8 cellular contexts compared by ENCODE assay signal in the genomic region with DNA sequence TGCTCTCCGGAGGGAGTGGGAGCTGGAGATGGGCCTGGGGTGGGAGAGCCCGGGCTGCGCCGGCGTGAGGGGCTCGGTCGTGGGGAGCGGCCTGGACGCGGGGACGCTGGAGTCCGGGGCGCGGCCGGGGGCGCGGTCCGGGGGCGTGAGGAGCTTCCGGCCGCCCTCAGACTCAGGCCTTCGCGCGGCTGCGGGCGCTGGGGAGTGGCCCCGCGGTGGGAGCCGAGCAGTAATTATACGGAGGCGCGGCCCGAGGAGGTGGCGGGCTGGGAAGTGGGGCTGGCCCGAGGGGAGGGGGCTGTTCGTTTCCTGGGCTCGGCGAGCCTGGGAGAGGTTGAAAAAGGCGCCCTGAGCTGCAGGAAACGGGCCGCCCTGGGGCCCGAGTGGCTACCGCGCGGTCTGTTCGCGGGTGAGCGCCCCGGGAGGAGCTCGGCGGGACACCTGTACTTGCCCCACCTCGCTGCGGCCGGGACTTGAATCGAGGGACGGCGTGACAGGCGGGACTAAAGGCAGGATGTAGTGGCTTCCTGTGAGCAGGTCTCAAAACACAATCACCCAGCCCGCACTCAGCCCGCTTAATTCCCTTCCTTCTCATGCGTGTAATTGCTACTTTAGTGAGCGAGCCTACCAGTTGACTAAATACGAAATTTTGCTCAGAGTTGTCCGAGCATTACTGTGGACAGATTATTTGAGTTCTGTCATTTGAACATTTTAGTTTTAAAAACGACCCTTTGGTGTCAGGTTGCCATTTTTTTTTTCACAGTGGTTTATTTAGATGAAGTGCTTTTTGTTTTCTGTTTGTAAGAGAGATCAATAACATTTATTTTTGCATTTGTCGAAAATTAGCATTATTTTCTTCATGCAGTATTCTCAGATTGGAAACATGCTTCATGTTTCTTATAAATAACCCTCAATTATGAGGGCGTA. TPM values are rescaled to one million over a fixed set of nuclear protein-coding genes. Genes with fewer than 3 reads are reported as not detected.
DNase-seq lines count a peak whose midpoint lies in the region; ATAC-seq lines count a peak whose summit lies in the region.

No MANE protein-coding gene starts in this region.

- peak overlapping the region; percentile 91 for H3K27ac ChIP-seq in CD4-positive, CD25-positive, alpha-beta regulatory T cell (ENCODE audit: insufficient read depth, low read length, poor library complexity, severe bottlenecking)

- CTCF ChIA-PET in activated CD4-positive, alpha-beta memory T cell treated with anti-CD3 and anti-CD28 coated beads, Interleukin-2, amount 10 ng/mL, durations not matched to agents 7 days and 5 days (lab: Charles Lee), result interaction anchor here (0.7 to 2.9 kb wide), 10 partner anchors 12 to 387 kb away, joined by 3 to 12 read pairs (median 4); no protein-coding TSS in a partner anchor

- H3K4me1 Mint-ChIP-seq in CD4-positive, CD25-positive, alpha-beta regulatory T cell, result peaks cover 41 to 73% (median 60%) of the 10 kb centered on the region in 4 donors
- peaks cover 70% of the 10 kb centered on the region for H3K4me1 Mint-ChIP-seq in activated CD4-positive, alpha-beta memory T cell treated with anti-CD3 and anti-CD28 coated beads, Interleukin-2, amount 10 ng/mL, durations not matched to agents 7 days and 5 days

- H3K27me3 ChIP-seq in CD4-positive, CD25-positive, alpha-beta regulatory T cell (ENCODE audit: control insufficient read depth, insufficient read depth, low read length), result no peaks in the 10 kb centered on the region

- peaks cover 7% of the 10 kb centered on the region for H3K36me3 ChIP-seq in CD4-positive, CD25-positive, alpha-beta regulatory T cell (ENCODE audit: control insufficient read depth, insufficient read depth, low read length)

- peak; percentile 74 for ATAC-seq in CD4-positive, CD25-positive, alpha-beta regulatory T cell (ENCODE audit: low read depth in 2 of 2)
- ATAC-seq in GM19452 (IDR thresholded peaks at IDR 0.05; ENCODE audit: unreplicated experiment) (peak; percentile 71), HG03565 (IDR thresholded peaks at IDR 0.05; ENCODE audit: unreplicated experiment) (peak; percentile 62)

- H3K9me3 Mint-ChIP-seq in CD4-positive, CD25-positive, alpha-beta regulatory T cell, result peaks cover 0 to 1% (median 0%) of the 10 kb centered on the region in 7 donors
- H3K9me3 Mint-ChIP-seq in activated CD4-positive, alpha-beta memory T cell treated with anti-CD3 and anti-CD28 coated beads, Interleukin-2, amount 10 ng/mL, durations not matched to agents 7 days and 5 days, result no peaks in the 10 kb centered on the region

- H3K27ac Mint-ChIP-seq in CD4-positive, CD25-positive, alpha-beta regulatory T cell, result peak overlapping the region; percentile 81 to 96 (median 92)
- H3K27ac Mint-ChIP-seq in activated CD4-positive, alpha-beta memory T cell treated with anti-CD3 and anti-CD28 coated beads, Interleukin-2, amount 10 ng/mL, durations not matched to agents 7 days and 5 days, result peak overlapping the region; percentile 96

- peaks cover 6% of the 10 kb centered on the region for H3K36me3 Mint-ChIP-seq in CD4-positive, CD25-positive, alpha-beta regulatory T cell
- H3K36me3 Mint-ChIP-seq in activated CD4-positive, alpha-beta memory T cell treated with anti-CD3 and anti-CD28 coated beads, Interleukin-2, amount 10 ng/mL, durations not matched to agents 7 days and 5 days (ENCODE audit: low read depth), result peaks cover 38% of the 10 kb centered on the region

- POLR2A ChIA-PET in activated CD4-positive, alpha-beta memory T cell treated with anti-CD3 and anti-CD28 coated beads, Interleukin-2, amount 10 ng/mL, durations not matched to agents 7 days and 5 days (lab: Charles Lee), result interaction anchor here (0.6 to 5.6 kb wide), 36 partner anchors 11 to 1067 kb away, joined by 3 to 194 read pairs (median 6); a partner anchor contains a TSS

- H3K27me3 Mint-ChIP-seq in CD4-positive, CD25-positive, alpha-beta regulatory T cell, result no peaks in the 10 kb centered on the region
- no peaks in the 10 kb centered on the region for H3K27me3 Mint-ChIP-seq in activated CD4-positive, alpha-beta memory T cell treated with anti-CD3 and anti-CD28 coated beads, Interleukin-2, amount 10 ng/mL, durations not matched to agents 7 days and 5 days

- DNase-seq in CD4-positive, CD25-positive, alpha-beta regulatory T cell, result peak; percentile 80 to 97 (median 87)
- DNase-seq in NCI-H774 (lab: John Stamatoyannopoulos, UW) (peak; percentile 78), medulla oblongata (ENCODE audit: extremely low spot score) (peak; percentile 56)
- peak; percentile 94 for DNase-seq in activated CD4-positive, alpha-beta memory T cell treated with anti-CD3 and anti-CD28 coated beads, Interleukin-2, amount 10 ng/mL, durations not matched to agents 7 days and 5 days
- peak; percentile 80 for DNase-seq in effector CD4-positive, alpha-beta T cell
- DNase-seq in stimulated activated CD8-positive, alpha-beta memory T cell treated with anti-CD3 and anti-CD28 coated beads, Interleukin-12 subunit alpha, Interleukin-12 subunit beta, amount 100 ng/mL, for 4 hours (ENCODE audit: low read depth), result peak; percentile 59

- peaks cover 62% of the 10 kb centered on the region for H3K4me1 ChIP-seq in CD4-positive, CD25-positive, alpha-beta regulatory T cell (ENCODE audit: control insufficient read depth, insufficient read depth, low read length, poor library complexity, severe bottlenecking)

- no peaks in the 10 kb centered on the region for H3K9me3 ChIP-seq in CD4-positive, CD25-positive, alpha-beta regulatory T cell (ENCODE audit: control insufficient read depth in 2 of 2, low read length in 2 of 2)

- H3K4me3 Mint-ChIP-seq in CD4-positive, CD25-positive, alpha-beta regulatory T cell, result peak overlapping the region; percentile 92 to 97 (median 94)
- H3K4me3 Mint-ChIP-seq in activated CD4-positive, alpha-beta memory T cell treated with anti-CD3 and anti-CD28 coated beads, Interleukin-2, amount 10 ng/mL, durations not matched to agents 7 days and 5 days, result peak overlapping the region; percentile 87

- peak overlapping the region; percentile 92 for H3K4me3 ChIP-seq in CD4-positive, CD25-positive, alpha-beta regulatory T cell (ENCODE audit: low read depth, low read length)

RNA-seq across cellular contexts. Expression of a gene that starts 0.9 kb away (rescaled TPM):
- 93.5 TPM for total RNA-seq in CD4-positive, CD25-positive, alpha-beta regulatory T cell
- polyA plus RNA-seq in CD4-positive, CD25-positive, alpha-beta regulatory T cell, result 10 to 100 TPM; 46.5 to 72.5 (median 56.6) TPM
- total RNA-seq in activated CD4-positive, alpha-beta memory T cell treated with anti-CD3 and anti-CD28 coated beads, Interleukin-2, amount 10 ng/mL, durations not matched to agents 7 days and 5 days, result 10 to 100 TPM; 53.7 to 54.5 TPM

Comparison
In these comparisons a context has a peak if more than half of its experiments do, and no peak if none do; other contexts are left out.
1. Peak in every context shown above with its lines: DNase-seq, ATAC-seq, H3K4me3 ChIP-seq and H3K27ac ChIP-seq.